ENCODE assay signal across 23 cellular contexts in the genomic region with DNA sequence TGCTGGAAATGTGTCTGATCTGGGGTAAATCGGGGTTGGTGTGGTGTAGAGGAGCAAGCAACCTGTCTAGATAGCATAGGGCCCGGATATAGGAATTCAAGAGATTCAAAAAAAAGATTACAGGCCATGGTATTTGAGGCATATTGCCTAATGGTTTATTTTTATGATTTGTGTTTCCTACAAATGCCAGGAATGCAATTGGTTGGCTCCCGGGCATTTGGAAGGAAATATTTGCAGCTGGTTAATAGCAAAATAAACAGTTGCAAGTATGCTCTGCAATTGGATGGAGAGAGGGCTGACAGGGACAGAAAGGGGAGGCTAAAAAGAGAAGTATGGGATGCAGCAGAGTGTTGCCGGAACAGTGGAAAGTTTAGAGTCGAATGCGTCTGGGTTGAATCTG.
DNase-seq lines count a peak whose midpoint lies in the region; ATAC-seq and TF ChIP-seq lines count a peak whose summit lies in the region.
"Had no signal": no experiment of that assay in that cellular context is flagged by ENCODE, and none has a peak within 500 bp of the region (broad histone marks: within the 10 kb centered on the region; RNA-seq: fewer than 3 reads in every experiment).

No MANE protein-coding gene starts in this region.

- ATAC-seq in HG03097 (IDR thresholded peaks at IDR 0.05; ENCODE audit: low FRiP score, unreplicated experiment), result no peak
- ATAC-seq: esophagus mucosa; stimulated activated naive CD8-positive, alpha-beta T cell treated with anti-CD3 and anti-CD28 coated beads, Interleukin-15, Interleukin-2, amounts not matched to agents 100 U/mL and 50 U/mL, for 24 hours; T-cell had no signal

- H3F3A ChIP-seq in SK-N-SH (replicated peaks; ENCODE audit: insufficient read depth), result peaks cover 13% of the 10 kb centered on the region

- peak; percentile 29 for DNase-seq in A172 (ENCODE audit: low spot score)
- peak; percentile 39 for DNase-seq in GM03348 (ENCODE audit: low spot score)
- DNase-seq in SK-N-SH, result no peak
- peak; percentile 55 for DNase-seq in hepatic stellate cell (ENCODE audit: low spot score)
- DNase-seq in ascending aorta (ENCODE audit: low spot score in 2 of 2), result no peak
- DNase-seq in GDM1 (lab: John Stamatoyannopoulos, UW), result no peak
- DNase-seq in colonic mucosa, result no peak
- DNase-seq: activated CD4-positive, alpha-beta T cell treated with anti-CD3 and anti-CD28 coated beads, Interleukin-2, amount 50 U/mL, for 48 hours; activated naive CD4-positive, alpha-beta T cell treated with anti-CD3 and anti-CD28 coated beads, Interleukin-2, amount 50 U/mL, for 16 hours; brain microvascular endothelial cell; COR-L47; dorsolateral prefrontal cortex; Kasumi-1; kidney; NCI-H2171; stimulated activated naive CD8-positive, alpha-beta T cell treated with anti-CD3 and anti-CD28 coated beads, Interleukin-15, Interleukin-2, amounts not matched to agents 100 U/mL and 50 U/mL, for 24 hours; T-cell; upper lobe of left lung had no signal

- H3K9ac ChIP-seq in SK-N-SH (no peak overlapping the region), colonic mucosa (ENCODE audit: low read depth in 2 of 2, low read length in 2 of 2) (no peak overlapping the region)

- H3K9me2 ChIP-seq in SK-N-SH, result 0 out of 2 replicates have a peak, but pooled peaks cover 3% of the 10 kb centered on the region

- no peaks in the 10 kb centered on the region for H3K27me3 ChIP-seq in SK-N-SH (ENCODE audit: insufficient read depth)
- no peaks in the 10 kb centered on the region for H3K27me3 ChIP-seq in ascending aorta
- no peaks in the 10 kb centered on the region for H3K27me3 ChIP-seq in colonic mucosa
- H3K27me3 ChIP-seq: brain microvascular endothelial cell, dorsolateral prefrontal cortex, hepatocyte, right atrium auricular region, upper lobe of left lung had no signal

- H3K4me1 ChIP-seq in SK-N-SH (ENCODE audit: control insufficient read depth in 1 of 2, insufficient read depth in 2 of 2, low read depth in 1 of 2, low read length in 1 of 2) (peaks cover 15 to 27% of the 10 kb centered on the region in 2 experiments), ascending aorta (no peaks in the 10 kb centered on the region), colonic mucosa (no peaks in the 10 kb centered on the region)

- H3K36me3 ChIP-seq in SK-N-SH (replicated peaks in 1 of 2; ENCODE audit: control insufficient read depth in 1 of 2, insufficient read depth in 2 of 2, low read length in 1 of 2) (no peaks in the 10 kb centered on the region), ascending aorta (no peaks in the 10 kb centered on the region), colonic mucosa (no peaks in the 10 kb centered on the region)
- H3K36me3 ChIP-seq: brain microvascular endothelial cell, right atrium auricular region, upper lobe of left lung had no signal

- POLR2A ChIA-PET in SK-N-SH (lab: Yijun Ruan, JAX), result no interaction called here

- H2AFZ ChIP-seq in SK-N-SH (ENCODE audit: low read depth), result no peak overlapping the region
- H2AFZ ChIP-seq: hepatocyte had no signal

- no peaks in the 10 kb centered on the region for H4K20me1 ChIP-seq in SK-N-SH (ENCODE audit: insufficient read depth)

- no peak for TF ChIP-seq RAD21 in SK-N-SH (IDR thresholded peaks at IDR 0.05; ENCODE audit: low read length)

- H3K4me3 ChIP-seq in SK-N-SH (ENCODE audit: low read depth in 2 of 2, low read length in 1 of 2) (no peak overlapping the region), ascending aorta (no peak overlapping the region), colonic mucosa (no peak overlapping the region)
- H3K4me3 ChIP-seq: dorsolateral prefrontal cortex, hepatocyte, right atrium auricular region, upper lobe of left lung had no signal

- H3K4me2 ChIP-seq in SK-N-SH, result no peak overlapping the region
- H3K4me2 ChIP-seq: hepatocyte had no signal

- H3K9me3 ChIP-seq in SK-N-SH, result no peaks in the 10 kb centered on the region
- H3K9me3 ChIP-seq in ascending aorta, result no peaks in the 10 kb centered on the region
- no peaks in the 10 kb centered on the region for H3K9me3 ChIP-seq in colonic mucosa
- H3K9me3 ChIP-seq: right atrium auricular region, upper lobe of left lung had no signal

- H3K79me2 ChIP-seq in SK-N-SH (ENCODE audit: insufficient read depth), result no peaks in the 10 kb centered on the region
- H3K79me2 ChIP-seq: hepatocyte had no signal

- TF ChIP-seq CTCF in SK-N-SH (IDR thresholded peaks at IDR 0.05) (no peak), ascending aorta (IDR thresholded peaks at IDR 0.05) (no peak), colonic mucosa (IDR thresholded peaks at IDR 0.05) (no peak)

- H3K27ac ChIP-seq in SK-N-SH (ENCODE audit: low read depth in 2 of 2, low read length in 1 of 2) (peak overlapping the region in 1 of 2 experiments; percentile 75; a peak in 1 of 4 replicates), ascending aorta (no peak overlapping the region), colonic mucosa (no peak overlapping the region)
- H3K27ac ChIP-seq: brain microvascular endothelial cell, dorsolateral prefrontal cortex, hepatocyte, right atrium auricular region, upper lobe of left lung, VCaP had no signal

- TF ChIP-seq EP300 in SK-N-SH (IDR thresholded peaks at IDR 0.05; ENCODE audit: borderline replicate concordance in 1 of 2, low read depth in 1 of 2, low read length in 1 of 2), result peak in 1 of 2 experiments; percentile 51; a peak in 1 of 4 replicates

- CTCF ChIA-PET in SK-N-SH (lab: Yijun Ruan, JAX), result interaction anchor here (1.1 kb wide), 1 partner anchor 917 kb away, joined by 3 read pairs; no protein-coding TSS in a partner anchor

- intact Hi-C loops in ascending aorta (cut with DNase I), result no loop called here
- intact Hi-C loops in colonic mucosa (cut with DNase I), result loop anchor here (10.0 kb wide), 1 partner anchor 479 kb away; no protein-coding TSS in a partner anchor

- WGBS in SK-N-SH (ENCODE audit: low lambda C conversion rate), result 49% methylated on average over 6 of the region's 6 CpGs

TF ChIP-seq in SK-N-SH, 30 proteins besides CTCF, POLR2A, EP300 and RAD21 (continues in another document):
- TF ChIP-seq SIN3A (IDR thresholded peaks at IDR 0.05; ENCODE audit: borderline replicate concordance, low read depth, low read length), result no peak
- TF ChIP-seq NFIC (IDR thresholded peaks at IDR 0.05; ENCODE audit: borderline replicate concordance), result peak; percentile 30; the same call in 1 of the 2 replicates
- TF ChIP-seq MXI1 (IDR thresholded peaks at IDR 0.05; ENCODE audit: low read depth, low read length), result no peak
- peak; percentile 32; the same call in 1 of the 2 replicates for TF ChIP-seq MEF2A (IDR thresholded peaks at IDR 0.05; ENCODE audit: borderline replicate concordance, low read depth)
- TF ChIP-seq, protein P1, sequence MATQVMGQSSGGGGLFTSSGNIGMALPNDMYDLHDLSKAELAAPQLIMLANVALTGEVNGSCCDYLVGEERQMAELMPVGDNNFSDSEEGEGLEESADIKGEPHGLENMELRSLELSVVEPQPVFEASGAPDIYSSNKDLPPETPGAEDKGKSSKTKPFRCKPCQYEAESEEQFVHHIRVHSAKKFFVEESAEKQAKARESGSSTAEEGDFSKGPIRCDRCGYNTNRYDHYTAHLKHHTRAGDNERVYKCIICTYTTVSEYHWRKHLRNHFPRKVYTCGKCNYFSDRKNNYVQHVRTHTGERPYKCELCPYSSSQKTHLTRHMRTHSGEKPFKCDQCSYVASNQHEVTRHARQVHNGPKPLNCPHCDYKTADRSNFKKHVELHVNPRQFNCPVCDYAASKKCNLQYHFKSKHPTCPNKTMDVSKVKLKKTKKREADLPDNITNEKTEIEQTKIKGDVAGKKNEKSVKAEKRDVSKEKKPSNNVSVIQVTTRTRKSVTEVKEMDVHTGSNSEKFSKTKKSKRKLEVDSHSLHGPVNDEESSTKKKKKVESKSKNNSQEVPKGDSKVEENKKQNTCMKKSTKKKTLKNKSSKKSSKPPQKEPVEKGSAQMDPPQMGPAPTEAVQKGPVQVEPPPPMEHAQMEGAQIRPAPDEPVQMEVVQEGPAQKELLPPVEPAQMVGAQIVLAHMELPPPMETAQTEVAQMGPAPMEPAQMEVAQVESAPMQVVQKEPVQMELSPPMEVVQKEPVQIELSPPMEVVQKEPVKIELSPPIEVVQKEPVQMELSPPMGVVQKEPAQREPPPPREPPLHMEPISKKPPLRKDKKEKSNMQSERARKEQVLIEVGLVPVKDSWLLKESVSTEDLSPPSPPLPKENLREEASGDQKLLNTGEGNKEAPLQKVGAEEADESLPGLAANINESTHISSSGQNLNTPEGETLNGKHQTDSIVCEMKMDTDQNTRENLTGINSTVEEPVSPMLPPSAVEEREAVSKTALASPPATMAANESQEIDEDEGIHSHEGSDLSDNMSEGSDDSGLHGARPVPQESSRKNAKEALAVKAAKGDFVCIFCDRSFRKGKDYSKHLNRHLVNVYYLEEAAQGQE (IDR thresholded peaks at IDR 0.05; ENCODE audit: low read depth, low read length), result no peak
- TF ChIP-seq RFX5 (IDR thresholded peaks at IDR 0.05; ENCODE audit: low read length), result no peak
- no peak for TF ChIP-seq TAF1 (IDR thresholded peaks at IDR 0.05; ENCODE audit: borderline replicate concordance, low read depth, low read length)
- TF ChIP-seq GATA2 (CRISPR knock-in tag; IDR thresholded peaks at IDR 0.05), result no peak
- no peak; the same call in 1 of the 2 replicates for TF ChIP-seq SMC3 (IDR thresholded peaks at IDR 0.05; ENCODE audit: low read depth, low read length)
- TF ChIP-seq, protein P2, sequence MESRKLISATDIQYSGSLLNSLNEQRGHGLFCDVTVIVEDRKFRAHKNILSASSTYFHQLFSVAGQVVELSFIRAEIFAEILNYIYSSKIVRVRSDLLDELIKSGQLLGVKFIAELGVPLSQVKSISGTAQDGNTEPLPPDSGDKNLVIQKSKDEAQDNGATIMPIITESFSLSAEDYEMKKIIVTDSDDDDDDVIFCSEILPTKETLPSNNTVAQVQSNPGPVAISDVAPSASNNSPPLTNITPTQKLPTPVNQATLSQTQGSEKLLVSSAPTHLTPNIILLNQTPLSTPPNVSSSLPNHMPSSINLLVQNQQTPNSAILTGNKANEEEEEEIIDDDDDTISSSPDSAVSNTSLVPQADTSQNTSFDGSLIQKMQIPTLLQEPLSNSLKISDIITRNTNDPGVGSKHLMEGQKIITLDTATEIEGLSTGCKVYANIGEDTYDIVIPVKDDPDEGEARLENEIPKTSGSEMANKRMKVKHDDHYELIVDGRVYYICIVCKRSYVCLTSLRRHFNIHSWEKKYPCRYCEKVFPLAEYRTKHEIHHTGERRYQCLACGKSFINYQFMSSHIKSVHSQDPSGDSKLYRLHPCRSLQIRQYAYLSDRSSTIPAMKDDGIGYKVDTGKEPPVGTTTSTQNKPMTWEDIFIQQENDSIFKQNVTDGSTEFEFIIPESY (IDR thresholded peaks at IDR 0.05; ENCODE audit: borderline replicate concordance, low read depth), result no peak
- TF ChIP-seq FOXJ3 (CRISPR knock-in tag; IDR thresholded peaks at IDR 0.05), result no peak
- no peak for TF ChIP-seq NRF1 (IDR thresholded peaks at IDR 0.05; ENCODE audit: low read depth, low read length)

Comparison
In these comparisons a context has a peak if more than half of its experiments do, and no peak if none do; other contexts are left out.
1. DNase-seq: peak in A172 (single experiment), GM03348 (single experiment) and hepatic stellate cell (single experiment); none in SK-N-SH (single experiment), ascending aorta (0 of 2), GDM1 (single experiment) and colonic mucosa (single experiment).